Comparison of ENCODE assay signal across 8 cellular contexts in the genomic region with DNA sequence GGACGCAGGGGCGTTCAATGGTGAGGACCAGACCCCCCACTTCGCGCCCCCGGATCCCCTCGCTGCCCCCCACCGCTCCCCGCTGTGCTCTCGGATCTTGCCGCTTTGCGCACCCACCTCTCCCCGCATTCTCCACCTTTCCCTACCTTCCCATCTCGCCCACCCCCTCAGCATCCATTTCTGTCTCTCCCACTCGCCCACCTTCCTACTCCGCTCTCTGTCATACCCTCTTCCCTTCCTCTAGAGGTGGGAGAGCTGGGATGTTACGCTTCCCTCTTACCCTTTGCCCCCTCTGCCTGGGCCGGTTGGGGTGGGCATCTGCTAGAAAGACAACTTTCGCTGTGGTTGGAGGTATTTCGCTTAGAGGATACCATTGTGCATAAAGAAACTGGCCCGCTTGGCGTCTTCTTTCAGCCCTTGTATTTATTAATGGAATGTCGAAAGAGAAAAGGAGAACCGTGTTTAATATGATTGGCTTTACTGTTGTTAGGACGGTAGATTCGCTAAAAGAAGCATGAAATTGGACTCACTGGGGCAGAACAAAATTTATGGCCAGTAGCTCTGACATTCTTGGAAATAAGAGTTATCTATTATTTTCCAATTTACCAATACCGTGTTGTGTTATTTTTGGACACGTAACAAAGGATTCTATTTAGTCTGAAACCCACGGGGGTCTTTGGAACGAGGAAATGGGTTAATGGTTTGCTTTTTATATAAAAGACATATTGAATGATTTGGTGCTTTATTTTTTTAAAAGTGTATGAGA. TPM values are rescaled to one million over a fixed set of nuclear protein-coding genes. Genes with fewer than 3 reads are reported as not detected.
DNase-seq lines count a peak whose midpoint lies in the region; FAIRE-seq and TF ChIP-seq lines count a peak whose summit lies in the region.

No MANE protein-coding gene starts in this region.

- H3K9me3 ChIP-seq in muscle layer of colon (ENCODE audit: low read length) = no peaks in the 10 kb centered on the region

- no peaks in the 10 kb centered on the region for H3K27me3 ChIP-seq in muscle layer of colon (ENCODE audit: control insufficient read depth in 1 of 2, insufficient read depth in 2 of 2, low read length in 2 of 2)

- no peak for FAIRE-seq in GM12891 (lab: Jason Lieb, UNC)

- no peak for TF ChIP-seq POLR2A in GM12891 (IDR thresholded peaks at IDR 0.05; ENCODE audit: low read depth, low read length)

- peak overlapping the region; percentile 74 for H3K27ac ChIP-seq in muscle layer of colon (ENCODE audit: low read depth, low read length)

- DNase-seq in NCI-H1092 treated with DMSO at 0.1 percent for 48 hours (lab: John Stamatoyannopoulos, UW) (peak; percentile 60), NCI-H1092 (lab: John Stamatoyannopoulos, UW) (no peak), NCI-H748 (lab: John Stamatoyannopoulos, UW; ENCODE audit: unreplicated experiment) (peak; percentile 47), dermis blood vessel endothelial cell (peak; percentile 40), germinal center (ENCODE audit: low spot score) (no peak), GM12891 (ENCODE audit: insufficient read length, low spot score) (no peak), GDM1 (lab: John Stamatoyannopoulos, UW) (no peak)

- H3K9ac ChIP-seq in muscle layer of colon (ENCODE audit: low read length) = peak overlapping the region; percentile 23

- H3K36me3 ChIP-seq in muscle layer of colon (ENCODE audit: insufficient read depth, low read length) = no peaks in the 10 kb centered on the region

- H3K4me1 ChIP-seq in muscle layer of colon (ENCODE audit: insufficient read depth, low read length) = peaks cover 9% of the 10 kb centered on the region

- peak overlapping the region; percentile 75 to 79 for H3K4me3 ChIP-seq in muscle layer of colon (ENCODE audit: low read depth in 1 of 2, low read length in 2 of 2)

TF ChIP-seq in GM12891, 5 proteins besides CTCF, POLR2A, EP300 and RAD21:
- TF ChIP-seq TAF1 (IDR thresholded peaks at IDR 0.05; ENCODE audit: low read depth, low read length) (no peak), PAX5 (IDR thresholded peaks at IDR 0.05; ENCODE audit: insufficient read depth, low read length, severe bottlenecking) (no peak), SPI1 (IDR thresholded peaks at IDR 0.05; ENCODE audit: low read depth, low read length) (no peak), POLR2AphosphoS5 (IDR thresholded peaks at IDR 0.05; ENCODE audit: low read depth, low read length) (no peak), POU2F2 (IDR thresholded peaks at IDR 0.05; ENCODE audit: low read depth, low read length) (no peak)

RNA-seq across cellular contexts. Expression of a gene that starts 0.9 kb away (rescaled TPM):
- 38.5 and 57.2 TPM in 2 replicates for total RNA-seq in dermis blood vessel endothelial cell
- 0.32 TPM for polyA plus RNA-seq in GM12891 (2012; ENCODE audit: low read depth, missing spikeins)

Comparison
In these comparisons a context has a peak if more than half of its experiments do, and no peak if none do; other contexts are left out.
1. DNase-seq: peak in NCI-H1092 treated with DMSO at 0.1 percent for 48 hours (single experiment), NCI-H748 (single experiment) and dermis blood vessel endothelial cell (single experiment); none in NCI-H1092 (single experiment), germinal center (single experiment), GM12891 (single experiment) and GDM1 (single experiment).